In genomic region chr7:102075126-102075525, GRCh38 we compare ENCODE assay signal across 26 cellular contexts.
"Had no signal": no experiment of that assay in that cellular context is flagged by ENCODE, and none has a peak within 500 bp of the region (broad histone marks: within the 10 kb centered on the region; RNA-seq: fewer than 3 reads in every experiment).

No MANE protein-coding gene starts in this region.

- H3K9ac ChIP-seq: parathyroid adenoma had no signal

- H3K9me3 Mint-ChIP-seq: stimulated activated naive B cell treated with anti-CD40 and anti-IgM and Interleukin-4, amounts not matched to agents 10 μg/mL and 1 μg/mL and 100 μg/mL, for 72 hours had no signal

- DNase-seq: dermis blood vessel endothelial cell; effector memory CD4-positive, alpha-beta T cell; foreskin keratinocyte; hypothalamus; immature natural killer cell; islet precursor cell; kidney glomerular epithelial cell; left colon; left ventricle myocardium inferior; lower lobe of right lung; naive thymus-derived CD8-positive, alpha-beta T cell; nephron progenitor cell; occipital lobe; right cardiac atrium; sigmoid colon; stimulated activated CD4-positive, alpha-beta T cell treated with anti-CD3 and anti-CD28 coated beads, Interleukin-2, amount 100 ng/mL, for 24 hours; stimulated activated naive B cell treated with anti-CD40 and anti-IgM and Interleukin-4, amounts not matched to agents 10 μg/mL and 1 μg/mL and 100 μg/mL, for 72 hours; stomach; thyroid gland; trophoblast cell had no signal

- H3K27me3 Mint-ChIP-seq: naive thymus-derived CD8-positive, alpha-beta T cell; stimulated activated naive B cell treated with anti-CD40 and anti-IgM and Interleukin-4, amounts not matched to agents 10 μg/mL and 1 μg/mL and 100 μg/mL, for 72 hours had no signal

- H3K36me3 ChIP-seq: prostate gland, thyroid gland had no signal

- H2AFZ ChIP-seq: parathyroid adenoma had no signal

- H3K4me3 Mint-ChIP-seq: immature natural killer cell; naive thymus-derived CD8-positive, alpha-beta T cell; nephron progenitor cell; stimulated activated naive B cell treated with anti-CD40 and anti-IgM and Interleukin-4, amounts not matched to agents 10 μg/mL and 1 μg/mL and 100 μg/mL, for 72 hours had no signal

- H3K9me3 ChIP-seq: esophagus muscularis mucosa, gastroesophageal sphincter, prostate gland, thyroid gland had no signal

- H3K4me3 ChIP-seq: coronary artery, esophagus muscularis mucosa, gastroesophageal sphincter, left ventricle myocardium inferior, lower lobe of right lung, prostate gland, sigmoid colon, stomach, thyroid gland had no signal

- FAIRE-seq: endothelial cell of umbilical vein had no signal

- H3K27ac ChIP-seq: coronary artery, esophagus muscularis mucosa, foreskin keratinocyte, gastroesophageal sphincter, left ventricle myocardium inferior, lower lobe of right lung, parathyroid adenoma, prostate gland, sigmoid colon, stomach, thyroid gland had no signal

- H3K27ac Mint-ChIP-seq: immature natural killer cell; nephron progenitor cell; stimulated activated naive B cell treated with anti-CD40 and anti-IgM and Interleukin-4, amounts not matched to agents 10 μg/mL and 1 μg/mL and 100 μg/mL, for 72 hours had no signal

- H3K4me1 ChIP-seq: foreskin keratinocyte, gastroesophageal sphincter, lower lobe of right lung, parathyroid adenoma, sigmoid colon, thyroid gland had no signal

- H3K27me3 ChIP-seq: esophagus muscularis mucosa, foreskin keratinocyte, gastroesophageal sphincter, sigmoid colon, stomach, thyroid gland had no signal

- ATAC-seq: foreskin keratinocyte; gastroesophageal sphincter; lower lobe of right lung; naive thymus-derived CD8-positive, alpha-beta T cell; stimulated activated naive B cell treated with anti-CD40 and anti-IgM and Interleukin-4, amounts not matched to agents 10 μg/mL and 1 μg/mL and 100 μg/mL, for 72 hours had no signal
